ENCODE assay signal across 20 cellular contexts in the genomic region with DNA sequence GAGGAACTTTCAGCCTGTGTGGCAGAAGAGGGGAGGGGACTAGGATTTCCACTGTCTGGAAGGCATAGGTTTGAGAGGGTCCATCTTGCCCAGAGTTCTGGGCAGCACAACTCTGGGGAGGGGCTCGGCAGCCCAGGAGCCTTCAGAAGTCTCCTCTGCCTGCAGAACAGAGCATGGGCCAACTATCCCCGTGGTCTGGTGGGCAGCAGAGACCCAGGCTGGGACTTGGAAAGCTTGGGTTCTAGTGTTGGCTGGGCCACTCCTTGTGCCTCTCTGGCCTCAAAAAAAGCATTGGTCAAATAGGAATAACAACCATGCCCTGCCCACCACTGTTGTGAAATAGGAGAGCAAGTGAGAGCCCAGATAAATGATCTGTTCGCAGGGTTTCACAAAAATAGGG. TPM values are rescaled to one million over a fixed set of nuclear protein-coding genes. Genes with fewer than 3 reads are reported as not detected.
"Had no signal": no experiment of that assay in that cellular context is flagged by ENCODE, and none has a peak within 500 bp of the region (broad histone marks: within the 10 kb centered on the region; RNA-seq: fewer than 3 reads in every experiment).

No MANE protein-coding gene starts in this region.

- H3K4me3 ChIP-seq: dorsolateral prefrontal cortex, heart left ventricle, mucosa of descending colon, sigmoid colon, skin epidermis, stomach had no signal

- ATAC-seq: esophagus mucosa; heart left ventricle; naive thymus-derived CD8-positive, alpha-beta T cell had no signal

- DNase-seq: cortex of kidney; effector memory CD4-positive, alpha-beta T cell; heart left ventricle; mesendoderm; mucosa of descending colon; naive thymus-derived CD8-positive, alpha-beta T cell; sigmoid colon; stimulated activated CD4-positive, alpha-beta T cell treated with anti-CD3 and anti-CD28 coated beads, Interleukin-4, amount 100 ng/mL, for 4 hours; stimulated activated naive B cell treated with anti-CD40 and anti-IgM and Interleukin-4, amounts not matched to agents 10 μg/mL and 1 μg/mL and 100 μg/mL, for 72 hours; stomach; substantia nigra; trophoblast cell had no signal

- H3K36me3 ChIP-seq: heart left ventricle, neutrophil, sigmoid colon, stomach had no signal

- H3K9me3 ChIP-seq: heart left ventricle, mucosa of descending colon, neutrophil, sigmoid colon, stomach had no signal

- H3K27ac ChIP-seq: heart left ventricle, neutrophil, sigmoid colon, skin epidermis, stomach had no signal

RNA-seq across cellular contexts. Expression of a gene that starts 9.0 kb away (rescaled TPM):
- total RNA-seq: lung microvascular endothelial cell; naive thymus-derived CD8-positive, alpha-beta T cell; osteoblast; pulmonary artery endothelial cell had no signal
- polyA plus RNA-seq: fibroblast of lung; naive thymus-derived CD8-positive, alpha-beta T cell had no signal
